ENCODE assay signal across 11 cellular contexts in the genomic region with DNA sequence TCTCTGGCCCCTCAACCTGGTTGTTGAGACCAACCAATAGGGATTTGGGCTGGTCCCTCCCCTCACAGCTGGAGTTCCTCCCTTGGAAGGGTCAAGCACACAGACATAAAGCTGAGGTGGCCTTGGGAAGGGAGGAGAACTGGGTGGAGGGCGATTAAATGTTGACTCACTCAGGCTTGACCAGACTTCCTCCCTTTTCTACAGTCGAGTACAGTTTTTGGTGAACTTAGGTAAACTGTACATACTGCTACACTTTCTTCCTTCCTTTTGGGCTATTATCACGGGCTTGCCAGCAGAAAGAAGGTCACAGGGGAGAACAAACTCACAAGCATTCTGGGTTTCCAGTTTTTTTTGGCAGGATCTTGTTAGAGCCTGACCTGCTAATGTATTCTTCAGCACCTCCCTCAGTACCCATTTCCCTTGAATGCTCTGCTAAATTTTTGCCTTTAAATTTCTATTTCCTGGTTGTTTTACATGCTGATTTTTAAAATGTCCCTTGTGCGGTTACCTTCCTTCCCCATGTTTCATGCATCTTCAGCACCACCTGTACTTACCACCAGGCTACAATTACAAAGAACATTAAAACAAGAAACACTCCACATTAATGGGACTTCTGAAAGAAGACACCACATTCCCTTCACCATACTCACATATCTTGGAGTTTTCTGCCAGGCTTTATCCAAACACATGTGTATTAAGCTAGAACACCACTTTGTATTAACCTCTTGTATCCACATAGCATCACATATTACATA.
A peak's percentile ranks its signal among the peaks of the same experiment; 100 is the strongest.
DNase-seq lines count a peak whose midpoint lies in the region; ATAC-seq and TF ChIP-seq lines count a peak whose summit lies in the region.
"Had no signal": no experiment of that assay in that cellular context is flagged by ENCODE, and none has a peak within 500 bp of the region (broad histone marks: within the 10 kb centered on the region; RNA-seq: fewer than 3 reads in every experiment).

No MANE protein-coding gene starts in this region.

- peaks cover 0 to 7% of the 10 kb centered on the region in 2 donors for H3K27me3 Mint-ChIP-seq in natural killer cell (ENCODE audit: low read depth in 2 of 2)
- H3K27me3 Mint-ChIP-seq in natural killer cell treated with Interleukin-12 subunit alpha and Interleukin-12 subunit beta and Interleukin-15 and Interleukin-18, amount 100 ng/mL, for 72 hours: peaks cover 6 to 7% of the 10 kb centered on the region in 2 donors

- no peaks in the 10 kb centered on the region for H3K9me3 ChIP-seq in right lobe of liver
- H3K9me3 ChIP-seq: suprapubic skin had no signal

- H3K36me3 ChIP-seq in right lobe of liver: no peaks in the 10 kb centered on the region
- H3K36me3 ChIP-seq: suprapubic skin had no signal

- DNase-seq in natural killer cell: no peak
- no peak for DNase-seq in natural killer cell treated with Interleukin-12 subunit alpha and Interleukin-12 subunit beta and Interleukin-15 and Interleukin-18, amount 100 ng/mL, for 72 hours (ENCODE audit: low spot score)
- DNase-seq in choroid plexus epithelial cell (ENCODE audit: low read depth): peak; percentile 15
- peak in 1 of 3 donors; percentile 24 for DNase-seq in right lobe of liver
- DNase-seq in SIG-M5 treated with dmso at 0.1 percent for 504 hours (lab: John Stamatoyannopoulos, UW; ENCODE audit: unreplicated experiment): no peak
- DNase-seq in retina: no peak
- DNase-seq: NCI-H748 treated with DMSO at 0.1 percent for 48 hours had no signal

- TF ChIP-seq CTCF in natural killer cell (IDR thresholded peaks at IDR 0.05): no peak
- TF ChIP-seq CTCF in choroid plexus epithelial cell (conservative IDR thresholded peaks at IDR 0.05; ENCODE audit: low read depth, low read length): no peak
- no peak for TF ChIP-seq CTCF in right lobe of liver (IDR thresholded peaks at IDR 0.05)

- H3K4me1 ChIP-seq in right lobe of liver: no peaks in the 10 kb centered on the region
- H3K4me1 ChIP-seq: suprapubic skin had no signal

- no peaks in the 10 kb centered on the region for H3K36me3 Mint-ChIP-seq in natural killer cell
- no peaks in the 10 kb centered on the region for H3K36me3 Mint-ChIP-seq in natural killer cell treated with Interleukin-12 subunit alpha and Interleukin-12 subunit beta and Interleukin-15 and Interleukin-18, amount 100 ng/mL, for 72 hours

- peaks cover 6 to 12% of the 10 kb centered on the region in 2 donors for H3K4me1 Mint-ChIP-seq in natural killer cell
- peaks cover 4 to 5% of the 10 kb centered on the region in 2 donors for H3K4me1 Mint-ChIP-seq in natural killer cell treated with Interleukin-12 subunit alpha and Interleukin-12 subunit beta and Interleukin-15 and Interleukin-18, amount 100 ng/mL, for 72 hours (ENCODE audit: low read depth in 2 of 2)

- H3K9me3 Mint-ChIP-seq in natural killer cell: no peaks in the 10 kb centered on the region
- H3K9me3 Mint-ChIP-seq in natural killer cell treated with Interleukin-12 subunit alpha and Interleukin-12 subunit beta and Interleukin-15 and Interleukin-18, amount 100 ng/mL, for 72 hours: no peaks in the 10 kb centered on the region

- intact Hi-C loops in natural killer cell (cut with micrococcal nuclease) (no loop called here), right lobe of liver (cut with DNase I) (no loop called here)

- H3K4me3 ChIP-seq in choroid plexus epithelial cell (ENCODE audit: low read depth, low read length): no peak overlapping the region
- H3K4me3 ChIP-seq in right lobe of liver: no peak overlapping the region
- H3K4me3 ChIP-seq: skin epidermis, suprapubic skin had no signal

- no peak for TF ChIP-seq POLR2A in right lobe of liver (IDR thresholded peaks at IDR 0.05)

- 40% methylated on average over 3 of the region's 4 CpGs for WGBS in right lobe of liver (ENCODE audit: insufficient coverage, low coverage, low lambda C conversion rate, missing lambda C conversion rate)

- peak overlapping the region in 1 of 2 donors; percentile 4 for H3K27ac Mint-ChIP-seq in natural killer cell
- peak overlapping the region in 1 of 2 donors; percentile 3 for H3K27ac Mint-ChIP-seq in natural killer cell treated with Interleukin-12 subunit alpha and Interleukin-12 subunit beta and Interleukin-15 and Interleukin-18, amount 100 ng/mL, for 72 hours

- peak in 2 of 3 donors; percentile 29 to 32 for ATAC-seq in natural killer cell
- ATAC-seq in natural killer cell treated with Interleukin-12 subunit alpha and Interleukin-12 subunit beta and Interleukin-15 and Interleukin-18, amount 100 ng/mL, for 72 hours: no peak
- peak; percentile 68 to 85 (median 78) for ATAC-seq in right lobe of liver
- ATAC-seq in GM18502 (IDR thresholded peaks at IDR 0.05; ENCODE audit: poor library complexity, unreplicated experiment): no peak
- no peak for ATAC-seq in HG03342 (IDR thresholded peaks at IDR 0.05; ENCODE audit: unreplicated experiment)

- H3K4me3 Mint-ChIP-seq in natural killer cell: no peak overlapping the region
- no peak overlapping the region for H3K4me3 Mint-ChIP-seq in natural killer cell treated with Interleukin-12 subunit alpha and Interleukin-12 subunit beta and Interleukin-15 and Interleukin-18, amount 100 ng/mL, for 72 hours

- no peak overlapping the region for H3K27ac ChIP-seq in right lobe of liver
- H3K27ac ChIP-seq: suprapubic skin had no signal

- no peaks in the 10 kb centered on the region for H3K27me3 ChIP-seq in right lobe of liver
- H3K27me3 ChIP-seq: suprapubic skin had no signal

Comparison
In these comparisons a context has a peak if more than half of its experiments do, and no peak if none do; other contexts are left out.
1. ATAC-seq: peak in natural killer cell (2 of 3) and right lobe of liver (4 of 4); none in natural killer cell treated with Interleukin-12 subunit alpha and Interleukin-12 subunit beta and Interleukin-15 and Interleukin-18, amount 100 ng/mL, for 72 hours (0 of 2), GM18502 (single experiment) and HG03342 (single experiment).